In genomic region chr14:42703501-42703900, GRCh38 we compare ENCODE assay signal across 19 cellular contexts.
DNase-seq lines count a peak whose midpoint lies in the region; ATAC-seq and TF ChIP-seq lines count a peak whose summit lies in the region.
"Had no signal": no experiment of that assay in that cellular context is flagged by ENCODE, and none has a peak within 500 bp of the region (broad histone marks: within the 10 kb centered on the region; RNA-seq: fewer than 3 reads in every experiment).

No MANE protein-coding gene starts in this region.

- H3K4me2 ChIP-seq in Karpas-422 (ENCODE audit: low read depth, low read length, poor library complexity, severe bottlenecking) (no peak overlapping the region), SU-DHL-6 (ENCODE audit: low read depth, low read length, poor library complexity, severe bottlenecking) (no peak overlapping the region)
- H3K4me2 ChIP-seq: BLaER1 treated with 17β-estradiol and CSF1 and Interleukin-3, amounts not matched to agents 10 nM and 100 nM had no signal

- H3K27ac ChIP-seq in A673 (ENCODE audit: low read depth, low read length, poor library complexity, severe bottlenecking) (no peak overlapping the region), Karpas-422 (ENCODE audit: low read length) (no peak overlapping the region), SU-DHL-6 (ENCODE audit: low read depth, low read length) (no peak overlapping the region)
- H3K27ac ChIP-seq: BLaER1 treated with 17β-estradiol and CSF1 and Interleukin-3, amounts not matched to agents 10 nM and 100 nM; GM23248 had no signal

- H3K9me3 ChIP-seq in A673 (ENCODE audit: low read depth, low read length, poor library complexity, severe bottlenecking) (no peaks in the 10 kb centered on the region), Karpas-422 (ENCODE audit: low read length) (no peaks in the 10 kb centered on the region), SU-DHL-6 (ENCODE audit: insufficient read depth, low read length) (no peaks in the 10 kb centered on the region)
- H3K9me3 ChIP-seq: BE2C; BLaER1 treated with 17β-estradiol and CSF1 and Interleukin-3, amounts not matched to agents 10 nM and 100 nM had no signal

- DNase-seq in A673 (ENCODE audit: low spot score) = peak; percentile 22
- no peak for DNase-seq in Karpas-422
- DNase-seq in germinal center (ENCODE audit: low spot score) = no peak
- DNase-seq: ACHN; AML-193; BE2C; CD4-positive, alpha-beta T cell; CD8-positive, alpha-beta memory T cell; DMS 273 treated with DMSO at 0.1 percent for 48 hours; EL; GDM1; GM23248; H9 had no signal

- peaks cover 17% of the 10 kb centered on the region for H3K4me1 ChIP-seq in A673 (ENCODE audit: insufficient read depth, low read length, poor library complexity, severe bottlenecking)
- 0 out of 2 replicates have a peak, but pooled peaks cover 2% of the 10 kb centered on the region for H3K4me1 ChIP-seq in Karpas-422 (ENCODE audit: low read length)
- H3K4me1 ChIP-seq: BE2C; BLaER1 treated with 17β-estradiol and CSF1 and Interleukin-3, amounts not matched to agents 10 nM and 100 nM had no signal

- no peaks in the 10 kb centered on the region for H3F3A ChIP-seq in SU-DHL-6 (ENCODE audit: insufficient read depth)

- H3K4me3 ChIP-seq in A673 (ENCODE audit: low read depth, low read length, poor library complexity, severe bottlenecking) = no peak overlapping the region
- H3K4me3 ChIP-seq in Karpas-422 (ENCODE audit: low read length) = no peak overlapping the region
- no peak overlapping the region for H3K4me3 ChIP-seq in SU-DHL-6 (ENCODE audit: insufficient read depth, low read length, poor library complexity, severe bottlenecking)
- H3K4me3 ChIP-seq: BLaER1 treated with 17β-estradiol and CSF1 and Interleukin-3, amounts not matched to agents 10 nM and 100 nM; GM12878; GM23248 had no signal

- POLR2A ChIA-PET in A673 (lab: Charles Lee; ENCODE audit: low non-redundant PET) = no interaction called here

- H3K9me2 ChIP-seq in Karpas-422 (replicated peaks; ENCODE audit: insufficient read depth, low read length) (no peaks in the 10 kb centered on the region), SU-DHL-6 (replicated peaks; ENCODE audit: insufficient read depth, low read length) (no peaks in the 10 kb centered on the region)

- no peaks in the 10 kb centered on the region for H3K79me2 ChIP-seq in Karpas-422 (ENCODE audit: low read length)
- no peaks in the 10 kb centered on the region for H3K79me2 ChIP-seq in SU-DHL-6 (ENCODE audit: insufficient read depth, low read length)

- TF ChIP-seq CTCF in A673 (conservative IDR thresholded peaks at IDR 0.05; ENCODE audit: low read depth, low read length) (no peak), SU-DHL-6 (IDR thresholded peaks at IDR 0.05; ENCODE audit: insufficient read depth, low read length, poor library complexity, severe bottlenecking) (no peak)

- H3K36me3 ChIP-seq in A673 (ENCODE audit: insufficient read depth, low read length, poor library complexity, severe bottlenecking) (no peaks in the 10 kb centered on the region), Karpas-422 (ENCODE audit: insufficient read depth, low read length) (no peaks in the 10 kb centered on the region), SU-DHL-6 (ENCODE audit: low read length) (no peaks in the 10 kb centered on the region)
- H3K36me3 ChIP-seq: BE2C; BLaER1 treated with 17β-estradiol and CSF1 and Interleukin-3, amounts not matched to agents 10 nM and 100 nM had no signal

- no peaks in the 10 kb centered on the region for H4K20me1 ChIP-seq in Karpas-422 (ENCODE audit: insufficient read depth, low read depth, low read length)
- H4K20me1 ChIP-seq in SU-DHL-6 (ENCODE audit: low read depth, low read length) = no peaks in the 10 kb centered on the region
- H4K20me1 ChIP-seq: BLaER1 treated with 17β-estradiol and CSF1 and Interleukin-3, amounts not matched to agents 10 nM and 100 nM had no signal

- CTCF ChIA-PET in A673 (lab: Charles Lee) = no interaction called here

- H2AFZ ChIP-seq in Karpas-422 (ENCODE audit: low read length) (peak overlapping the region; percentile 91; the same call in 1 of the 2 replicates), SU-DHL-6 (ENCODE audit: low read depth, low read length, severe bottlenecking) (peak overlapping the region; percentile 56)
- H2AFZ ChIP-seq: GM23248 had no signal

- no TSS peak for BruUV-seq in A673 (replicated peaks; lab: Mats Ljungman, UMichigan)

- H3K9ac ChIP-seq in Karpas-422 (ENCODE audit: low read length) (no peak overlapping the region), SU-DHL-6 (ENCODE audit: low read length) (no peak overlapping the region)
- H3K9ac ChIP-seq: BLaER1 treated with 17β-estradiol and CSF1 and Interleukin-3, amounts not matched to agents 10 nM and 100 nM; GM23248 had no signal

- intact Hi-C loops in A673 (cut with micrococcal nuclease; ENCODE audit: unreplicated experiment) = no loop called here

- H3K27me3 ChIP-seq in A673 (replicated peaks; ENCODE audit: insufficient read depth, low read depth, low read length, poor library complexity) = no peaks in the 10 kb centered on the region
- no peaks in the 10 kb centered on the region for H3K27me3 ChIP-seq in Karpas-422 (ENCODE audit: low read length)
- no peaks in the 10 kb centered on the region for H3K27me3 ChIP-seq in SU-DHL-6 (ENCODE audit: low read length)
- H3K27me3 ChIP-seq: BE2C; BLaER1 treated with 17β-estradiol and CSF1 and Interleukin-3, amounts not matched to agents 10 nM and 100 nM had no signal

- no peak for ATAC-seq in GM19455 (IDR thresholded peaks at IDR 0.05; ENCODE audit: unreplicated experiment)
- no peak for ATAC-seq in GM19397 (IDR thresholded peaks at IDR 0.05; ENCODE audit: unreplicated experiment)
- ATAC-seq: GM12878, HCT116 had no signal
